Comparison of ENCODE assay signal across 2 cellular contexts in the genomic region with DNA sequence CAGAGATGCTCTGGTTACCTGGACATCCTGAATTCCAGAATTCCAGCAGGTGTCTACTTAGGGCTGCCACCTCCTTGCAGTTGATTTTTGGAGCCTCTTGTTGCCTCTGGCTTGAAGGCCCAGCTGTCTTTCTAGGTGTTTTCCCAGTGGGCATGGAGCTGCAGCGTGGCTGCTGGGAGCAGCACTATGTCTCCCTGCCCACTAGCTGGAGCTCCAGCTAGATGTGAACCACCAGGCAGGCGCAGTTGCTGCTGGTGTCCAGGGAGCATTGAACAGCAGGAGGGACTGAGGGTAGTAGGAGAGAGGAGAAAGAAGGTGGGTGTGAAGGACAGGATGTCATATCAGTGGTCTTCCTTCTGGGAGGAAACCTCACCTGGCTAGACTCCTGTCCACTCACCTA.
TF ChIP-seq lines count a peak whose summit lies in the region.

No MANE protein-coding gene starts in this region.

TF ChIP-seq in HEK293, 187 proteins besides CTCF, POLR2A, EP300 and RAD21:
- TF ChIP-seq ZNF37A (tag by site-specific recombination; IDR thresholded peaks at IDR 0.05): no peak

TF ChIP-seq in GM12878, 131 proteins besides CTCF, POLR2A, EP300 and RAD21:
- TF ChIP-seq SUZ12 (IDR thresholded peaks at IDR 0.05; ENCODE audit: unreplicated experiment): no peak
- no peak for TF ChIP-seq POLR2AphosphoS2 (IDR thresholded peaks at IDR 0.05; ENCODE audit: low read depth, low read length)
- TF ChIP-seq, protein P1, sequence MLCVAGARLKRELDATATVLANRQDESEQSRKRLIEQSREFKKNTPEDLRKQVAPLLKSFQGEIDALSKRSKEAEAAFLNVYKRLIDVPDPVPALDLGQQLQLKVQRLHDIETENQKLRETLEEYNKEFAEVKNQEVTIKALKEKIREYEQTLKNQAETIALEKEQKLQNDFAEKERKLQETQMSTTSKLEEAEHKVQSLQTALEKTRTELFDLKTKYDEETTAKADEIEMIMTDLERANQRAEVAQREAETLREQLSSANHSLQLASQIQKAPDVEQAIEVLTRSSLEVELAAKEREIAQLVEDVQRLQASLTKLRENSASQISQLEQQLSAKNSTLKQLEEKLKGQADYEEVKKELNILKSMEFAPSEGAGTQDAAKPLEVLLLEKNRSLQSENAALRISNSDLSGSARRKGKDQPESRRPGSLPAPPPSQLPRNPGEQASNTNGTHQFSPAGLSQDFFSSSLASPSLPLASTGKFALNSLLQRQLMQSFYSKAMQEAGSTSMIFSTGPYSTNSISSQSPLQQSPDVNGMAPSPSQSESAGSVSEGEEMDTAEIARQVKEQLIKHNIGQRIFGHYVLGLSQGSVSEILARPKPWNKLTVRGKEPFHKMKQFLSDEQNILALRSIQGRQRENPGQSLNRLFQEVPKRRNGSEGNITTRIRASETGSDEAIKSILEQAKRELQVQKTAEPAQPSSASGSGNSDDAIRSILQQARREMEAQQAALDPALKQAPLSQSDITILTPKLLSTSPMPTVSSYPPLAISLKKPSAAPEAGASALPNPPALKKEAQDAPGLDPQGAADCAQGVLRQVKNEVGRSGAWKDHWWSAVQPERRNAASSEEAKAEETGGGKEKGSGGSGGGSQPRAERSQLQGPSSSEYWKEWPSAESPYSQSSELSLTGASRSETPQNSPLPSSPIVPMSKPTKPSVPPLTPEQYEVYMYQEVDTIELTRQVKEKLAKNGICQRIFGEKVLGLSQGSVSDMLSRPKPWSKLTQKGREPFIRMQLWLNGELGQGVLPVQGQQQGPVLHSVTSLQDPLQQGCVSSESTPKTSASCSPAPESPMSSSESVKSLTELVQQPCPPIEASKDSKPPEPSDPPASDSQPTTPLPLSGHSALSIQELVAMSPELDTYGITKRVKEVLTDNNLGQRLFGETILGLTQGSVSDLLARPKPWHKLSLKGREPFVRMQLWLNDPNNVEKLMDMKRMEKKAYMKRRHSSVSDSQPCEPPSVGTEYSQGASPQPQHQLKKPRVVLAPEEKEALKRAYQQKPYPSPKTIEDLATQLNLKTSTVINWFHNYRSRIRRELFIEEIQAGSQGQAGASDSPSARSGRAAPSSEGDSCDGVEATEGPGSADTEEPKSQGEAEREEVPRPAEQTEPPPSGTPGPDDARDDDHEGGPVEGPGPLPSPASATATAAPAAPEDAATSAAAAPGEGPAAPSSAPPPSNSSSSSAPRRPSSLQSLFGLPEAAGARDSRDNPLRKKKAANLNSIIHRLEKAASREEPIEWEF (IDR thresholded peaks at IDR 0.05; ENCODE audit: insufficient replicate concordance, low read depth, low read length): no peak
- no peak for TF ChIP-seq LARP7 (IDR thresholded peaks at IDR 0.05)
- TF ChIP-seq, protein P2, sequence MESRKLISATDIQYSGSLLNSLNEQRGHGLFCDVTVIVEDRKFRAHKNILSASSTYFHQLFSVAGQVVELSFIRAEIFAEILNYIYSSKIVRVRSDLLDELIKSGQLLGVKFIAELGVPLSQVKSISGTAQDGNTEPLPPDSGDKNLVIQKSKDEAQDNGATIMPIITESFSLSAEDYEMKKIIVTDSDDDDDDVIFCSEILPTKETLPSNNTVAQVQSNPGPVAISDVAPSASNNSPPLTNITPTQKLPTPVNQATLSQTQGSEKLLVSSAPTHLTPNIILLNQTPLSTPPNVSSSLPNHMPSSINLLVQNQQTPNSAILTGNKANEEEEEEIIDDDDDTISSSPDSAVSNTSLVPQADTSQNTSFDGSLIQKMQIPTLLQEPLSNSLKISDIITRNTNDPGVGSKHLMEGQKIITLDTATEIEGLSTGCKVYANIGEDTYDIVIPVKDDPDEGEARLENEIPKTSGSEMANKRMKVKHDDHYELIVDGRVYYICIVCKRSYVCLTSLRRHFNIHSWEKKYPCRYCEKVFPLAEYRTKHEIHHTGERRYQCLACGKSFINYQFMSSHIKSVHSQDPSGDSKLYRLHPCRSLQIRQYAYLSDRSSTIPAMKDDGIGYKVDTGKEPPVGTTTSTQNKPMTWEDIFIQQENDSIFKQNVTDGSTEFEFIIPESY (IDR thresholded peaks at IDR 0.05): no peak
- TF ChIP-seq, protein P3, sequence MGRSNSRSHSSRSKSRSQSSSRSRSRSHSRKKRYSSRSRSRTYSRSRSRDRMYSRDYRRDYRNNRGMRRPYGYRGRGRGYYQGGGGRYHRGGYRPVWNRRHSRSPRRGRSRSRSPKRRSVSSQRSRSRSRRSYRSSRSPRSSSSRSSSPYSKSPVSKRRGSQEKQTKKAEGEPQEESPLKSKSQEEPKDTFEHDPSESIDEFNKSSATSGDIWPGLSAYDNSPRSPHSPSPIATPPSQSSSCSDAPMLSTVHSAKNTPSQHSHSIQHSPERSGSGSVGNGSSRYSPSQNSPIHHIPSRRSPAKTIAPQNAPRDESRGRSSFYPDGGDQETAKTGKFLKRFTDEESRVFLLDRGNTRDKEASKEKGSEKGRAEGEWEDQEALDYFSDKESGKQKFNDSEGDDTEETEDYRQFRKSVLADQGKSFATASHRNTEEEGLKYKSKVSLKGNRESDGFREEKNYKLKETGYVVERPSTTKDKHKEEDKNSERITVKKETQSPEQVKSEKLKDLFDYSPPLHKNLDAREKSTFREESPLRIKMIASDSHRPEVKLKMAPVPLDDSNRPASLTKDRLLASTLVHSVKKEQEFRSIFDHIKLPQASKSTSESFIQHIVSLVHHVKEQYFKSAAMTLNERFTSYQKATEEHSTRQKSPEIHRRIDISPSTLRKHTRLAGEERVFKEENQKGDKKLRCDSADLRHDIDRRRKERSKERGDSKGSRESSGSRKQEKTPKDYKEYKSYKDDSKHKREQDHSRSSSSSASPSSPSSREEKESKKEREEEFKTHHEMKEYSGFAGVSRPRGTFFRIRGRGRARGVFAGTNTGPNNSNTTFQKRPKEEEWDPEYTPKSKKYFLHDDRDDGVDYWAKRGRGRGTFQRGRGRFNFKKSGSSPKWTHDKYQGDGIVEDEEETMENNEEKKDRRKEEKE (IDR thresholded peaks at IDR 0.05): no peak
- TF ChIP-seq E2F4 (IDR thresholded peaks at IDR 0.05; ENCODE audit: low read depth, low read length): no peak
- TF ChIP-seq SREBF2 (IDR thresholded peaks at IDR 0.05; ENCODE audit: low read length): no peak
- TF ChIP-seq CBX5 (IDR thresholded peaks at IDR 0.05; ENCODE audit: low read depth): no peak
- TF ChIP-seq ATF2 (IDR thresholded peaks at IDR 0.05; ENCODE audit: low read length): no peak
- no peak for TF ChIP-seq SKIL (IDR thresholded peaks at IDR 0.05; ENCODE audit: low read depth, poor library complexity, severe bottlenecking)
- TF ChIP-seq MTA2 (IDR thresholded peaks at IDR 0.05; ENCODE audit: low read depth): no peak
- TF ChIP-seq STAT3 (IDR thresholded peaks at IDR 0.05; ENCODE audit: low read depth, low read length): no peak
- no peak for TF ChIP-seq RBBP5 (conservative IDR thresholded peaks at IDR 0.05)
- TF ChIP-seq TARDBP (IDR thresholded peaks at IDR 0.05; ENCODE audit: borderline replicate concordance): no peak
- no peak for TF ChIP-seq ZBED1 (IDR thresholded peaks at IDR 0.05; ENCODE audit: borderline replicate concordance)
- TF ChIP-seq JUND (IDR thresholded peaks at IDR 0.05; ENCODE audit: low read depth, low read length): no peak
- no peak for TF ChIP-seq SMC3 (IDR thresholded peaks at IDR 0.05; ENCODE audit: borderline replicate concordance, low read length)
- no peak for TF ChIP-seq HCFC1 (IDR thresholded peaks at IDR 0.05; ENCODE audit: low read length)
- TF ChIP-seq PAX8 (IDR thresholded peaks at IDR 0.05): no peak
